In genomic region chr11:10489444-10489785, GRCh38 we compare ENCODE assay signal across 12 cellular contexts. TPM values are rescaled to one million over a fixed set of nuclear protein-coding genes. Genes with fewer than 3 reads are reported as not detected.
DNase-seq lines count a peak whose midpoint lies in the region; ATAC-seq and TF ChIP-seq lines count a peak whose summit lies in the region.
"Had no signal": no experiment of that assay in that cellular context is flagged by ENCODE, and none has a peak within 500 bp of the region (broad histone marks: within the 10 kb centered on the region; RNA-seq: fewer than 3 reads in every experiment).

No MANE protein-coding gene starts in this region.

- H3K9me3 ChIP-seq in CD4-positive, alpha-beta memory T cell (ENCODE audit: control insufficient read depth in 1 of 2, low read length in 2 of 2) = no peaks in the 10 kb centered on the region
- H3K9me3 ChIP-seq in OCI-LY1 (ENCODE audit: low read length) (no peaks in the 10 kb centered on the region), duodenal mucosa (ENCODE audit: control insufficient read depth in 1 of 2, low read length in 2 of 2) (no peaks in the 10 kb centered on the region), gastrocnemius medialis (no peaks in the 10 kb centered on the region)

- CTCF ChIA-PET in CD4-positive, alpha-beta memory T cell (lab: Charles Lee; ENCODE audit: partially characterized antibody) = interaction anchor here (1.0 kb wide), 2 partner anchors 51 to 76 kb away, joined by 3 read pairs; partner anchors contain the start of gene RNF141

- peaks cover 82% of the 10 kb centered on the region for H3K36me3 ChIP-seq in CD4-positive, alpha-beta memory T cell (ENCODE audit: insufficient read depth, low read length)
- peaks cover 64% of the 10 kb centered on the region for H3K36me3 ChIP-seq in OCI-LY1 (ENCODE audit: insufficient read depth, low read length)
- H3K36me3 ChIP-seq in duodenal mucosa (ENCODE audit: control insufficient read depth in 1 of 2, insufficient read depth in 2 of 2, low read length in 2 of 2) = peaks cover 0 to 28% of the 10 kb centered on the region in 2 donors
- peaks cover 3 to 61% of the 10 kb centered on the region in 2 donors for H3K36me3 ChIP-seq in gastrocnemius medialis

- peaks cover 0 to 16% (median 7%) of the 10 kb centered on the region in 4 donors for H3K4me1 Mint-ChIP-seq in CD4-positive, alpha-beta memory T cell

- no peak overlapping the region for H3K4me3 ChIP-seq in CD4-positive, alpha-beta memory T cell (ENCODE audit: low read length in 2 of 2)
- H3K4me3 ChIP-seq in OCI-LY1 (ENCODE audit: low read depth, low read length, poor library complexity, severe bottlenecking) (no peak overlapping the region), duodenal mucosa (ENCODE audit: low read depth in 1 of 2, low read length in 2 of 2) (no peak overlapping the region), gastrocnemius medialis (no peak overlapping the region)

- intact Hi-C loops in CD4-positive, alpha-beta memory T cell (cut with micrococcal nuclease) = no loop called here
- intact Hi-C loops in gastrocnemius medialis (cut with DNase I; ENCODE audit: low total_unique reads) = no loop called here

- H3K9ac ChIP-seq in OCI-LY1 (ENCODE audit: low read length) = no peak overlapping the region
- no peak overlapping the region for H3K9ac ChIP-seq in duodenal mucosa (ENCODE audit: low read depth in 1 of 2, low read length in 2 of 2)

- in situ Hi-C loops in gastrocnemius medialis (cut with MboI; ENCODE audit: low sequenced_read_pairs in 4 of 4) = no loop called here

- H3K4me2 ChIP-seq in OCI-LY1 (ENCODE audit: low read length) = no peak overlapping the region

- H3K27ac Mint-ChIP-seq in CD4-positive, alpha-beta memory T cell = peak overlapping the region in 6 of 7 donors; percentile 11 to 90 (median 60)

- H4K20me1 ChIP-seq in OCI-LY1 (ENCODE audit: insufficient read depth, low read length) = no peaks in the 10 kb centered on the region

- H3K27me3 Mint-ChIP-seq in CD4-positive, alpha-beta memory T cell = no peaks in the 10 kb centered on the region
- H3K27me3 Mint-ChIP-seq: activated CD4-positive, alpha-beta T cell treated with anti-CD3 and anti-CD28 coated beads, Interleukin-2, amount 10 ng/mL, durations not matched to agents 24 days and 14 days had no signal

- DNase-seq in CD4-positive, alpha-beta memory T cell = no peak
- DNase-seq in gastrocnemius medialis = no peak
- DNase-seq in middle frontal gyrus (ENCODE audit: extremely low spot score, low spot score) = no peak
- no peak for DNase-seq in MV-4-11 (lab: John Stamatoyannopoulos, UW)
- no peak for DNase-seq in DMS53 treated with DMSO at 0.1 percent for 48 hours (lab: John Stamatoyannopoulos, UW; ENCODE audit: unreplicated experiment)
- DNase-seq in NCI-H146 treated with DMSO at 0.1 percent for 48 hours (lab: John Stamatoyannopoulos, UW; ENCODE audit: unreplicated experiment) = no peak
- DNase-seq: activated CD4-positive, alpha-beta T cell treated with anti-CD3 and anti-CD28 coated beads, Interleukin-2, amount 10 ng/mL, durations not matched to agents 24 days and 14 days; mesendoderm; NCI-H1092 treated with DMSO at 0.1 percent for 48 hours had no signal

- H3K4me3 Mint-ChIP-seq in CD4-positive, alpha-beta memory T cell = no peak overlapping the region
- H3K4me3 Mint-ChIP-seq: activated CD4-positive, alpha-beta T cell treated with anti-CD3 and anti-CD28 coated beads, Interleukin-2, amount 10 ng/mL, durations not matched to agents 24 days and 14 days; T-helper 1 cell treated with Interleukin-12 subunit alpha and Interleukin-12 subunit beta and Interleukin-4 antibody, amounts not matched to agents 30 μg/mL and 1 μg/mL, for 36 hours had no signal

- no peak overlapping the region for H3K27ac ChIP-seq in CD4-positive, alpha-beta memory T cell (ENCODE audit: low read depth, low read length)
- H3K27ac ChIP-seq in OCI-LY1 (ENCODE audit: low read depth, low read length, poor library complexity, severe bottlenecking) (peak overlapping the region; percentile 37), duodenal mucosa (ENCODE audit: low read depth, low read length) (peak overlapping the region; percentile 43), gastrocnemius medialis (peak overlapping the region; percentile 86 to 90 (median 88))

- H2AFZ ChIP-seq in OCI-LY1 (ENCODE audit: low read length) = no peak overlapping the region

- no peak for TF ChIP-seq POLR2A in gastrocnemius medialis (IDR thresholded peaks at IDR 0.05)

- TF ChIP-seq CTCF in OCI-LY1 (IDR thresholded peaks at IDR 0.05; ENCODE audit: low read length) (no peak), gastrocnemius medialis (IDR thresholded peaks at IDR 0.05 in 4 of 5, conservative IDR thresholded peaks at IDR 0.05 in 1 of 5) (no peak)

- POLR2A ChIA-PET in CD4-positive, alpha-beta memory T cell (lab: Charles Lee; ENCODE audit: partially characterized antibody) = interaction anchor here (1.4 kb wide), 1 partner anchor 31 kb away, joined by 5 read pairs; no protein-coding TSS in a partner anchor

- peaks cover 50 to 87% of the 10 kb centered on the region in 2 donors for H3K36me3 Mint-ChIP-seq in CD4-positive, alpha-beta memory T cell

- no peaks in the 10 kb centered on the region for H3K79me2 ChIP-seq in OCI-LY1 (ENCODE audit: insufficient read depth, low read length)

- no peaks in the 10 kb centered on the region for H3K9me3 Mint-ChIP-seq in CD4-positive, alpha-beta memory T cell
- H3K9me3 Mint-ChIP-seq: activated CD4-positive, alpha-beta T cell treated with anti-CD3 and anti-CD28 coated beads, Interleukin-2, amount 10 ng/mL, durations not matched to agents 24 days and 14 days; T-helper 1 cell treated with Interleukin-12 subunit alpha and Interleukin-12 subunit beta and Interleukin-4 antibody, amounts not matched to agents 30 μg/mL and 1 μg/mL, for 36 hours had no signal

- H3K9me2 ChIP-seq in OCI-LY1 (ENCODE audit: low read depth, low read length) = no peaks in the 10 kb centered on the region

- no peaks in the 10 kb centered on the region for H3K27me3 ChIP-seq in CD4-positive, alpha-beta memory T cell (ENCODE audit: insufficient read depth, low read length)
- no peaks in the 10 kb centered on the region for H3K27me3 ChIP-seq in OCI-LY1 (ENCODE audit: insufficient read depth, low read length)
- no peaks in the 10 kb centered on the region for H3K27me3 ChIP-seq in duodenal mucosa (ENCODE audit: control insufficient read depth in 1 of 2, insufficient read depth in 2 of 2, low read length in 2 of 2)
- no peaks in the 10 kb centered on the region for H3K27me3 ChIP-seq in gastrocnemius medialis

- H3F3A ChIP-seq in OCI-LY1 (ENCODE audit: insufficient read depth, low read length) = no peaks in the 10 kb centered on the region

- no peak for ATAC-seq in gastrocnemius medialis

- peaks cover 5% of the 10 kb centered on the region for H3K4me1 ChIP-seq in CD4-positive, alpha-beta memory T cell (ENCODE audit: insufficient read depth, low read length)
- H3K4me1 ChIP-seq in OCI-LY1 (ENCODE audit: insufficient read depth, low read length, severe bottlenecking) = peaks cover 15% of the 10 kb centered on the region
- H3K4me1 ChIP-seq in duodenal mucosa (ENCODE audit: control insufficient read depth in 1 of 2, insufficient read depth in 2 of 2, low read length in 2 of 2) = peaks cover 13 to 17% of the 10 kb centered on the region in 2 donors
- H3K4me1 ChIP-seq in gastrocnemius medialis = peaks cover 28 to 29% of the 10 kb centered on the region in 2 donors

RNA-seq across cellular contexts. Expression of gene AMPD3, which starts 34.4 kb away (rescaled TPM):
- 10 to 100 TPM; 42.1 to 43.4 TPM for total RNA-seq in CD4-positive, alpha-beta memory T cell
- 10 to 100 TPM; 10.9 to 18.2 TPM for polyA plus RNA-seq in CD4-positive, alpha-beta memory T cell
- total RNA-seq in gastrocnemius medialis = 100 to 1,000 TPM; 104 to 185 (median 112) TPM

RNA-seq across cellular contexts. Expression of gene RNF141, which starts 51.6 kb away (rescaled TPM):
- 10 to 100 TPM; 15.6 to 16.3 TPM for total RNA-seq in CD4-positive, alpha-beta memory T cell
- polyA plus RNA-seq in CD4-positive, alpha-beta memory T cell = 10 to 100 TPM; 18.6 to 24.8 TPM
- 10 to 100 TPM; 16.8 to 38.2 (median 19.0) TPM for total RNA-seq in gastrocnemius medialis
